Comparison of ENCODE assay signal across 11 cellular contexts in genomic region chr7:83921798-83922607, GRCh38.
DNase-seq lines count a peak whose midpoint lies in the region; ATAC-seq lines count a peak whose summit lies in the region.
"Had no signal": no experiment of that assay in that cellular context is flagged by ENCODE, and none has a peak within 500 bp of the region (broad histone marks: within the 10 kb centered on the region; RNA-seq: fewer than 3 reads in every experiment).

No MANE protein-coding gene starts in this region.

- H3K9me3 Mint-ChIP-seq in activated T-cell treated with anti-CD3 and anti-CD28 coated beads, Interleukin-2, amount 50 U/mL, for 24 hours, result peaks cover 2% of the 10 kb centered on the region

- H3K27me3 ChIP-seq in mesenchymal stem cell (ENCODE audit: control insufficient read depth in 1 of 2, insufficient read depth in 1 of 2, low read length in 2 of 2), result no peaks in the 10 kb centered on the region

- H3K4me2 ChIP-seq in mesenchymal stem cell (ENCODE audit: low read length, poor library complexity, severe bottlenecking), result no peak overlapping the region

- H3K27me3 Mint-ChIP-seq in activated T-cell treated with anti-CD3 and anti-CD28 coated beads, Interleukin-2, amount 50 U/mL, for 24 hours, result no peaks in the 10 kb centered on the region

- peak overlapping the region; percentile 29 for H3K9ac ChIP-seq in mesenchymal stem cell (ENCODE audit: low read length)

- peak overlapping the region in 1 of 2 experiments; percentile 21 for H3K4me3 ChIP-seq in mesenchymal stem cell (ENCODE audit: insufficient read depth in 1 of 2, low read depth in 1 of 2, low read length in 2 of 2)
- H3K4me3 ChIP-seq: HAP-1, skin epidermis had no signal

- H4K91ac ChIP-seq in mesenchymal stem cell (ENCODE audit: low read length), result no peak overlapping the region

- H3K23ac ChIP-seq in mesenchymal stem cell (ENCODE audit: low read length in 2 of 2), result no peak overlapping the region

- no peaks in the 10 kb centered on the region for H3K4me1 ChIP-seq in mesenchymal stem cell (ENCODE audit: control insufficient read depth, insufficient read depth, low read depth, low read length)
- H3K4me1 ChIP-seq: HAP-1 had no signal

- WGBS in mesenchymal stem cell, result 78% methylated on average over 2 of the region's 4 CpGs

- H3K4me1 Mint-ChIP-seq in activated T-cell treated with anti-CD3 and anti-CD28 coated beads, Interleukin-2, amount 50 U/mL, for 24 hours (ENCODE audit: low read depth), result no peaks in the 10 kb centered on the region

- H2BK12ac ChIP-seq in mesenchymal stem cell (ENCODE audit: low read length in 2 of 2), result no peak overlapping the region

- no peak for ATAC-seq in GM19397 (IDR thresholded peaks at IDR 0.05; ENCODE audit: unreplicated experiment)
- ATAC-seq: HepG2 had no signal

- no peak overlapping the region for H3K4ac ChIP-seq in mesenchymal stem cell (ENCODE audit: low read depth in 1 of 2, low read length in 2 of 2)

- H2BK15ac ChIP-seq in mesenchymal stem cell (ENCODE audit: low read depth, poor library complexity, severe bottlenecking), result no peak overlapping the region

- no peaks in the 10 kb centered on the region for H3K79me1 ChIP-seq in mesenchymal stem cell (replicated peaks; ENCODE audit: low read length, poor library complexity, severe bottlenecking)

- no peak overlapping the region for H3K14ac ChIP-seq in mesenchymal stem cell (ENCODE audit: low read length in 2 of 2)

- no peak overlapping the region for H3K27ac Mint-ChIP-seq in activated T-cell treated with anti-CD3 and anti-CD28 coated beads, Interleukin-2, amount 50 U/mL, for 24 hours

- H2BK120ac ChIP-seq in mesenchymal stem cell (ENCODE audit: low read depth, low read length), result no peak overlapping the region

- H2BK5ac ChIP-seq in mesenchymal stem cell (ENCODE audit: low read depth, low read length, poor library complexity, severe bottlenecking), result no peak overlapping the region

- no peaks in the 10 kb centered on the region for H3K36me3 Mint-ChIP-seq in activated T-cell treated with anti-CD3 and anti-CD28 coated beads, Interleukin-2, amount 50 U/mL, for 24 hours (ENCODE audit: low read depth)

- H3K36me3 ChIP-seq in mesenchymal stem cell (ENCODE audit: control insufficient read depth in 1 of 2, insufficient read depth in 2 of 2, low read depth in 1 of 2, low read length in 2 of 2), result no peaks in the 10 kb centered on the region
- H3K36me3 ChIP-seq: HAP-1 had no signal

- H2AFZ ChIP-seq in mesenchymal stem cell (ENCODE audit: low read depth, low read length), result no peak overlapping the region

- no peak overlapping the region for H4K8ac ChIP-seq in mesenchymal stem cell (ENCODE audit: low read length)

- no peak overlapping the region for H2AK5ac ChIP-seq in mesenchymal stem cell (ENCODE audit: low read length, severe bottlenecking)

- H3K18ac ChIP-seq in mesenchymal stem cell (ENCODE audit: low read depth in 1 of 2, low read length in 2 of 2), result no peak overlapping the region

- peak; percentile 53 for DNase-seq in DMS79 treated with DMSO at 0.1 percent for 48 hours (lab: John Stamatoyannopoulos, UW)
- peak; percentile 78 for DNase-seq in NCI-H1105 (lab: John Stamatoyannopoulos, UW)
- DNase-seq in astrocyte of the hippocampus (ENCODE audit: low read depth, low spot score), result peak; percentile 5
- no peak for DNase-seq in mesenchymal stem cell
- no peak for DNase-seq in activated T-cell treated with anti-CD3 and anti-CD28 coated beads, Interleukin-2, amount 50 U/mL, for 24 hours
- no peak for DNase-seq in iPS-NIHi11 (ENCODE audit: low spot score)
- DNase-seq in activated effector memory CD4-positive, alpha-beta T cell treated with anti-CD3 and anti-CD28 coated beads, Interleukin-2, amount 50 U/mL, for 16 hours, result no peak

- H3K4me3 Mint-ChIP-seq in activated T-cell treated with anti-CD3 and anti-CD28 coated beads, Interleukin-2, amount 50 U/mL, for 24 hours, result no peak overlapping the region

- H3K9me3 ChIP-seq in mesenchymal stem cell (ENCODE audit: control insufficient read depth, low read length), result no peaks in the 10 kb centered on the region
- H3K9me3 ChIP-seq: HAP-1 had no signal

- H3K27ac ChIP-seq in mesenchymal stem cell (ENCODE audit: low read length, poor library complexity, severe bottlenecking), result no peak overlapping the region

Comparison
In these comparisons a context has a peak if more than half of its experiments do, and no peak if none do; other contexts are left out.
1. DNase-seq: peak in DMS79 treated with DMSO at 0.1 percent for 48 hours (single experiment), NCI-H1105 (single experiment) and astrocyte of the hippocampus (single experiment); none in mesenchymal stem cell (single experiment), activated T-cell treated with anti-CD3 and anti-CD28 coated beads, Interleukin-2, amount 50 U/mL, for 24 hours (single experiment), iPS-NIHi11 (single experiment) and activated effector memory CD4-positive, alpha-beta T cell treated with anti-CD3 and anti-CD28 coated beads, Interleukin-2, amount 50 U/mL, for 16 hours (single experiment).